In genomic region chr6:29627762-29628418, GRCh38 we compare ENCODE assay signal across 8 cellular contexts. TPM values are rescaled to one million over a fixed set of nuclear protein-coding genes. Genes with fewer than 3 reads are reported as not detected.
A peak's percentile ranks its signal among the peaks of the same experiment; 100 is the strongest.
DNase-seq lines count a peak whose midpoint lies in the region; FAIRE-seq and TF ChIP-seq lines count a peak whose summit lies in the region.
"Had no signal": no experiment of that assay in that cellular context is flagged by ENCODE, and none has a peak within 500 bp of the region (broad histone marks: within the 10 kb centered on the region; RNA-seq: fewer than 3 reads in every experiment).

No MANE protein-coding gene starts in this region.

- DNase-seq in GM12892 (ENCODE audit: insufficient read length) (peak; percentile 34), NOMO-1 (lab: John Stamatoyannopoulos, UW; ENCODE audit: unreplicated experiment in 2 of 2) (peak; percentile 57 to 62), activated T-cell treated with anti-CD3 and anti-CD28 coated beads for 48 hours (ENCODE audit: low read depth) (peak; percentile 37), epithelial cell of esophagus (ENCODE audit: low read depth) (peak; percentile 27), mesenteric fat pad (ENCODE audit: low spot score) (peak; percentile 90), NCI-H2107 treated with DMSO at 0.1 percent for 48 hours (lab: John Stamatoyannopoulos, UW; ENCODE audit: unreplicated experiment) (no peak)
- peak; percentile 63 for DNase-seq in stimulated activated CD8-positive, alpha-beta memory T cell treated with anti-CD3 and anti-CD28 coated beads, Interleukin-4, amount 100 ng/mL, for 48 hours

- TF ChIP-seq POLR2A in GM12892 (IDR thresholded peaks at IDR 0.05; ENCODE audit: low read depth, low read length): no peak

- H3K4me3 ChIP-seq in epithelial cell of esophagus (ENCODE audit: low read length): peak overlapping the region; percentile 62

- FAIRE-seq in GM12892 (lab: Jason Lieb, UNC): peak; percentile 56
- FAIRE-seq: islet of Langerhans had no signal

- no peak for TF ChIP-seq CTCF in epithelial cell of esophagus (IDR thresholded peaks at IDR 0.05; ENCODE audit: insufficient read depth, low read depth, low read length, missing control alignments)

RNA-seq across cellular contexts. Expression of gene GABBR1, which starts 5.1 kb away (rescaled TPM):
- 2.8 TPM for polyA plus RNA-seq in GM12892 (2012; ENCODE audit: missing spikeins)
- 33.5 TPM for total RNA-seq in mesenteric fat pad

RNA-seq across cellular contexts. Expression of gene MOG, which starts 29.0 kb away (rescaled TPM):
- polyA plus RNA-seq in GM12892 (2012; ENCODE audit: missing spikeins): not detected
- total RNA-seq in mesenteric fat pad: not detected

RNA-seq across cellular contexts. Expression of gene OR2H2, which starts 43.0 kb away (rescaled TPM):
- polyA plus RNA-seq in GM12892 (2012; ENCODE audit: missing spikeins): not detected
- total RNA-seq in mesenteric fat pad: not detected

RNA-seq across cellular contexts. Expression of gene ZFP57, which starts 53.1 kb away (rescaled TPM):
- polyA plus RNA-seq in GM12892 (2012; ENCODE audit: missing spikeins): not detected
- not detected for total RNA-seq in mesenteric fat pad
